In genomic region chr16:87463722-87464690, GRCh38 we compare ENCODE assay signal across 1 cellular context.
A peak's percentile ranks its signal among the peaks of the same experiment; 100 is the strongest.
TF ChIP-seq lines count a peak whose summit lies in the region.

No MANE protein-coding gene starts in this region.

TF ChIP-seq in K562, 482 proteins besides CTCF, POLR2A, EP300 and RAD21 (continued from another document):
- TF ChIP-seq ZNF347 (CRISPR knock-in tag; IDR thresholded peaks at IDR 0.05; ENCODE audit: low read depth) (no peak), BCLAF1 (IDR thresholded peaks at IDR 0.05; ENCODE audit: borderline replicate concordance in 1 of 2, control insufficient read depth in 1 of 2, low read depth in 2 of 2, low read length in 1 of 2) (no peak), RBBP5 (IDR thresholded peaks at IDR 0.05; ENCODE audit: borderline replicate concordance, insufficient read depth, low read length, poor library complexity, severe bottlenecking) (peak; percentile 15), ZNF384 (IDR thresholded peaks at IDR 0.05; ENCODE audit: low read depth, low read length) (no peak), KLF6 (CRISPR knock-in tag; IDR thresholded peaks at IDR 0.05; ENCODE audit: borderline replicate concordance) (0 out of 2 replicates have a peak, but pooled peaks have one; percentile 37), ELF4 (CRISPR knock-in tag; IDR thresholded peaks at IDR 0.05) (peak; percentile 9; the same call in 1 of the 2 replicates), ZBTB11 (CRISPR knock-in tag; IDR thresholded peaks at IDR 0.05) (peak in 1 of 3 experiments; percentile 82; a peak in 3 of 6 replicates), ELF1 (tag; IDR thresholded peaks at IDR 0.05) (peak; percentile 73), ZEB2 (IDR thresholded peaks at IDR 0.05) (no peak), PHB (CRISPR knock-in tag; IDR thresholded peaks at IDR 0.05) (0 out of 2 replicates have a peak, but pooled peaks have one; percentile 28), TEAD1 (CRISPR knock-in tag; IDR thresholded peaks at IDR 0.05) (0 out of 4 replicates have a peak, but pooled peaks of 1 of the 2 experiments have one; percentile 3), ZNF197 (CRISPR knock-in tag; IDR thresholded peaks at IDR 0.05; ENCODE audit: low read depth) (peak; percentile 54; the same call in 1 of the 2 replicates), GABPB1 (CRISPR knock-in tag; IDR thresholded peaks at IDR 0.05) (peak; percentile 44; the same call in 1 of the 2 replicates), TEAD4 (IDR thresholded peaks at IDR 0.05; ENCODE audit: low read length) (no peak), TEAD4 (CRISPR knock-in tag; IDR thresholded peaks at IDR 0.05; ENCODE audit: borderline replicate concordance) (no peak), SPI1 (IDR thresholded peaks at IDR 0.05; ENCODE audit: borderline replicate concordance, low read depth, low read length) (peak; percentile 97), ESRRA (IDR thresholded peaks at IDR 0.05; ENCODE audit: borderline replicate concordance, low read depth) (0 out of 2 replicates have a peak, but pooled peaks have one; percentile 58), ZNF584 (CRISPR knock-in tag; IDR thresholded peaks at IDR 0.05; ENCODE audit: low read depth) (0 out of 2 replicates have a peak, but pooled peaks have one; percentile 67), NRF1 (conservative IDR thresholded peaks at IDR 0.05 in 1 of 2, IDR thresholded peaks at IDR 0.05 in 1 of 2) (0 out of 4 replicates have a peak, but pooled peaks of 1 of the 2 experiments have one; percentile 26), ZKSCAN8 (CRISPR knock-in tag; IDR thresholded peaks at IDR 0.05) (no peak; the same call in 1 of the 2 replicates), ZNF24 (IDR thresholded peaks at IDR 0.05) (no peak), ZNF274 (IDR thresholded peaks at IDR 0.05; ENCODE audit: borderline replicate concordance, low read depth, low read length) (no peak), GABPA (tag; conservative IDR thresholded peaks at IDR 0.05; ENCODE audit: low read depth) (peak; percentile 75), ZNF507 (tag; conservative IDR thresholded peaks at IDR 0.05) (no peak), ETV1 (tag; conservative IDR thresholded peaks at IDR 0.05; ENCODE audit: low read depth) (0 out of 2 replicates have a peak, but pooled peaks have one; percentile 7), GTF2F1 (IDR thresholded peaks at IDR 0.05; ENCODE audit: low read depth, low read length) (no peak), BRD4 (IDR thresholded peaks at IDR 0.05) (no peak)
